8 cellular contexts compared by ENCODE assay signal in the genomic region with DNA sequence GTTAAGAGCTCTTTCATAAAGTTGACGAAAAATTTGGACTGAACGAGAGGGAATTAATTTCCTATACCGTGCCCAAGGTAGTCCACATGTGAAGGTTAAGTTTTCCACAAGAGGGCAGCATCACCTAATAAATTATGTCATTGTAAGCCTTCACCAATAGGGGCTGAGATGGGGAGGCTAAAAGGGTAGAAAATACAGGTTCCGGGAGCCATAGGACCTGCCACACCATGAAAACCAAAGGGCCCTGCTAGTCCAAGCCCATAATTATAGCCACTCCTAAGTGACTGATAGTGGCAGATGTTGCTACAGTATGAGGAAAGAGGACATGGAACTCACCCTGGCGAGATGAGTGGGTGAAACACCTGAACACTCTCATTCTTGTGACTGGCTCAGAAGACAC.
DNase-seq lines count a peak whose midpoint lies in the region; ATAC-seq, FAIRE-seq and TF ChIP-seq lines count a peak whose summit lies in the region.

No MANE protein-coding gene starts in this region.

- TF ChIP-seq EP300 in tibial nerve (IDR thresholded peaks at IDR 0.05), result no peak

- peak; percentile 50 for TF ChIP-seq CTCF in D721Med (IDR thresholded peaks at IDR 0.05; ENCODE audit: insufficient read depth, missing control alignments)
- peak; percentile 42 for TF ChIP-seq CTCF in astrocyte of the spinal cord (IDR thresholded peaks at IDR 0.05; ENCODE audit: low read depth, low read length)
- peak; percentile 47 for TF ChIP-seq CTCF in kidney (IDR thresholded peaks at IDR 0.05; ENCODE audit: borderline replicate concordance, extremely low read depth, insufficient read depth)
- TF ChIP-seq CTCF in tibial nerve (IDR thresholded peaks at IDR 0.05), result peak; percentile 32 to 75 (median 67)

- DNase-seq in D721Med (ENCODE audit: insufficient read length, low spot score), result no peak
- DNase-seq in NCI-H460 (ENCODE audit: extremely low read depth, low read depth), result peak; percentile 46
- peak; percentile 37 for DNase-seq in astrocyte of the spinal cord (ENCODE audit: low read depth, low spot score)
- DNase-seq in kidney, result no peak
- DNase-seq in tibial nerve (ENCODE audit: low spot score in 2 of 2), result peak in 1 of 2 donors; percentile 15
- DNase-seq in GF-D8 (lab: John Stamatoyannopoulos, UW), result no peak

- no peak for TF ChIP-seq POLR2A in tibial nerve (IDR thresholded peaks at IDR 0.05)

- peaks cover 0 to 4% of the 10 kb centered on the region in 2 donors for H3K27me3 ChIP-seq in tibial nerve

- FAIRE-seq in D721Med (lab: Jason Lieb, UNC) (no peak), kidney (lab: Jason Lieb, UNC) (no peak)

- H3K9me3 ChIP-seq in kidney (ENCODE audit: control insufficient read depth in 1 of 2, low read length in 2 of 2), result no peaks in the 10 kb centered on the region
- H3K9me3 ChIP-seq in tibial nerve, result no peaks in the 10 kb centered on the region

- intact Hi-C loops in kidney (cut with DNase I), result no loop called here

- WGBS in tibial nerve, 2 donors, result 24 to 27% methylated on average over 5 of the region's 5 CpGs

- H3K9ac ChIP-seq in kidney (ENCODE audit: low read length in 2 of 2), result no peak overlapping the region

- H3K36me3 ChIP-seq in kidney (ENCODE audit: control insufficient read depth in 1 of 2, insufficient read depth in 2 of 2, low read length in 2 of 2), result no peaks in the 10 kb centered on the region
- no peaks in the 10 kb centered on the region for H3K36me3 ChIP-seq in tibial nerve

- H3K4me1 ChIP-seq in kidney (ENCODE audit: control insufficient read depth in 1 of 2, insufficient read depth in 1 of 2, low read depth in 1 of 2, low read length in 2 of 2) (no peaks in the 10 kb centered on the region), tibial nerve (no peaks in the 10 kb centered on the region)

- in situ Hi-C loops in astrocyte of the spinal cord (cut with HindIII; ENCODE audit: low sequenced_read_pairs), result no loop called here

- ATAC-seq in GM18858 (IDR thresholded peaks at IDR 0.05; ENCODE audit: unreplicated experiment) (peak; percentile 96), HG02981 (IDR thresholded peaks at IDR 0.05; ENCODE audit: unreplicated experiment) (peak; percentile 85)

- H3K4me3 ChIP-seq in astrocyte of the spinal cord (ENCODE audit: low read depth, low read length) (no peak overlapping the region), kidney (ENCODE audit: low read length in 2 of 2) (no peak overlapping the region), tibial nerve (no peak overlapping the region)

- no peak overlapping the region for H3K27ac ChIP-seq in kidney (ENCODE audit: low read depth in 2 of 2, low read length in 2 of 2)
- H3K27ac ChIP-seq in tibial nerve, result no peak overlapping the region

Comparison
In these comparisons a context has a peak if more than half of its experiments do, and no peak if none do; other contexts are left out.
1. DNase-seq: peak in NCI-H460 (single experiment) and astrocyte of the spinal cord (single experiment); none in D721Med (single experiment), kidney (single experiment) and GF-D8 (single experiment).
2. Peak in every context shown above with its lines, with median percentiles within 50 percentile points of each other: CTCF ChIP-seq.